In genomic region chr10:79058899-79059771, GRCh38 we compare ENCODE assay signal across 19 cellular contexts. TPM values are rescaled to one million over a fixed set of nuclear protein-coding genes. Genes with fewer than 3 reads are reported as not detected.
DNase-seq lines count a peak whose midpoint lies in the region; ATAC-seq, FAIRE-seq and TF ChIP-seq lines count a peak whose summit lies in the region.
"Had no signal": no experiment of that assay in that cellular context is flagged by ENCODE, and none has a peak within 500 bp of the region (broad histone marks: within the 10 kb centered on the region; RNA-seq: fewer than 3 reads in every experiment).

No MANE protein-coding gene starts in this region.

- CTCF ChIA-PET in Caco-2 (lab: Charles Lee), result interaction anchor here (0.6 to 1.4 kb wide), 7 partner anchors 8 to 318 kb away, joined by 3 to 6 read pairs (median 4); partner anchors contain the start of gene ZMIZ1
- CTCF ChIA-PET in activated CD8-positive, alpha-beta T cell treated with anti-CD3 and anti-CD28 coated beads for 36 hours (lab: Charles Lee), result interaction anchor here (1.5 to 1.6 kb wide), 2 partner anchors 8 to 18 kb away, joined by 3 to 4 read pairs; no protein-coding TSS in a partner anchor

- in situ Hi-C loops in gastrocnemius medialis (cut with MboI; ENCODE audit: low sequenced_read_pairs in 4 of 4), result no loop called here

- H3K9me3 ChIP-seq in Caco-2 (no peaks in the 10 kb centered on the region), right cardiac atrium (ENCODE audit: control insufficient read depth, low read length) (no peaks in the 10 kb centered on the region), esophagus muscularis mucosa (no peaks in the 10 kb centered on the region), gastrocnemius medialis (no peaks in the 10 kb centered on the region)
- H3K9me3 ChIP-seq: esophagus squamous epithelium had no signal

- H3K36me3 ChIP-seq in Caco-2 (ENCODE audit: control insufficient read depth, insufficient read depth, low read length) (no peaks in the 10 kb centered on the region), esophagus muscularis mucosa (no peaks in the 10 kb centered on the region), gastrocnemius medialis (no peaks in the 10 kb centered on the region)
- H3K36me3 ChIP-seq: esophagus squamous epithelium had no signal

- no peaks in the 10 kb centered on the region for H3K27me3 Mint-ChIP-seq in Caco-2 (ENCODE audit: insufficient read depth, unreplicated experiment)
- no peaks in the 10 kb centered on the region for H3K27me3 Mint-ChIP-seq in activated CD8-positive, alpha-beta T cell treated with anti-CD3 and anti-CD28 coated beads for 36 hours

- peak; percentile 88 to 93 for DNase-seq in Caco-2
- DNase-seq in activated CD8-positive, alpha-beta T cell treated with anti-CD3 and anti-CD28 coated beads for 36 hours, result peak; percentile 0
- peak in 2 of 3 donors; percentile 9 to 19 for DNase-seq in right cardiac atrium
- DNase-seq in posterior vena cava (ENCODE audit: low spot score), result peak; percentile 28
- no peak for DNase-seq in esophagus muscularis mucosa (ENCODE audit: extremely low spot score)
- no peak for DNase-seq in H54 (ENCODE audit: insufficient read length, low spot score)
- no peak for DNase-seq in hypothalamus (lab: John Stamatoyannopoulos, UW)
- no peak for DNase-seq in gastrocnemius medialis
- DNase-seq: activated naive CD4-positive, alpha-beta T cell treated with anti-CD3 and anti-CD28 coated beads, Interleukin-2, amount 50 U/mL, for 16 hours; DMS79 treated with DMSO at 0.1 percent for 48 hours; esophagus squamous epithelium; NCI-H1092 treated with DMSO at 0.1 percent for 48 hours; NCI-H345; stimulated activated naive CD8-positive, alpha-beta T cell treated with anti-CD3 and anti-CD28 coated beads, Interleukin-15, Interleukin-2, amounts not matched to agents 100 U/mL and 50 U/mL, for 24 hours; SW 1271 had no signal

- ATAC-seq in activated CD8-positive, alpha-beta T cell treated with anti-CD3 and anti-CD28 coated beads for 36 hours, result no peak
- ATAC-seq in right cardiac atrium, result no peak
- ATAC-seq in gastrocnemius medialis, result no peak
- ATAC-seq: stimulated activated naive CD8-positive, alpha-beta T cell treated with anti-CD3 and anti-CD28 coated beads, Interleukin-15, Interleukin-2, amounts not matched to agents 100 U/mL and 50 U/mL, for 24 hours had no signal

- peak overlapping the region; percentile 49 for H3K4me3 Mint-ChIP-seq in Caco-2 (ENCODE audit: unreplicated experiment)
- H3K4me3 Mint-ChIP-seq in activated CD8-positive, alpha-beta T cell treated with anti-CD3 and anti-CD28 coated beads for 36 hours, result no peak overlapping the region
- H3K4me3 Mint-ChIP-seq: IgD-negative memory B cell, neural crest cell had no signal

- WGBS in right cardiac atrium, result 72% methylated on average over 10 of the region's 10 CpGs
- 88% methylated on average over 10 of the region's 10 CpGs for WGBS in esophagus muscularis mucosa

- H3K27ac Mint-ChIP-seq in Caco-2 (ENCODE audit: unreplicated experiment), result peak overlapping the region; percentile 82
- no peak overlapping the region for H3K27ac Mint-ChIP-seq in activated CD8-positive, alpha-beta T cell treated with anti-CD3 and anti-CD28 coated beads for 36 hours

- H3K4me3 ChIP-seq in Caco-2 (ENCODE audit: low read depth, low read length), result no peak overlapping the region
- H3K4me3 ChIP-seq in right cardiac atrium (ENCODE audit: low read length), result no peak overlapping the region
- no peak overlapping the region for H3K4me3 ChIP-seq in esophagus muscularis mucosa
- H3K4me3 ChIP-seq in gastrocnemius medialis, result no peak overlapping the region
- H3K4me3 ChIP-seq: esophagus squamous epithelium, lung, skin epidermis had no signal

- TF ChIP-seq POLR2A in esophagus muscularis mucosa (IDR thresholded peaks at IDR 0.05; ENCODE audit: low read depth) (no peak), H54 (IDR thresholded peaks at IDR 0.05; ENCODE audit: low read depth, low read length) (no peak), gastrocnemius medialis (IDR thresholded peaks at IDR 0.05) (no peak)

- TF ChIP-seq CTCF in Caco-2 (IDR thresholded peaks at IDR 0.05; ENCODE audit: insufficient read depth in 1 of 2, low read depth in 1 of 2, low read length in 1 of 2, severe bottlenecking in 1 of 2, unreplicated experiment in 1 of 2) (no peak), esophagus muscularis mucosa (IDR thresholded peaks at IDR 0.05) (no peak), gastrocnemius medialis (IDR thresholded peaks at IDR 0.05 in 4 of 5, conservative IDR thresholded peaks at IDR 0.05 in 1 of 5) (no peak)
- no peak for TF ChIP-seq CTCF in activated CD8-positive, alpha-beta T cell treated with anti-CD3 and anti-CD28 coated beads for 36 hours (IDR thresholded peaks at IDR 0.05)

- no peak for TF ChIP-seq EP300 in esophagus muscularis mucosa (IDR thresholded peaks at IDR 0.05)

- H3K9me3 Mint-ChIP-seq in Caco-2 (ENCODE audit: unreplicated experiment), result no peaks in the 10 kb centered on the region
- no peaks in the 10 kb centered on the region for H3K9me3 Mint-ChIP-seq in activated CD8-positive, alpha-beta T cell treated with anti-CD3 and anti-CD28 coated beads for 36 hours
- H3K9me3 Mint-ChIP-seq: IgD-negative memory B cell, neural crest cell had no signal

- H3K4me1 ChIP-seq in Caco-2 (peaks cover 56% of the 10 kb centered on the region), right cardiac atrium (ENCODE audit: control insufficient read depth, insufficient read depth, low read length) (no peaks in the 10 kb centered on the region), esophagus muscularis mucosa (peaks cover 0 to 3% (median 0%) of the 10 kb centered on the region in 4 donors), gastrocnemius medialis (no peaks in the 10 kb centered on the region)
- H3K4me1 ChIP-seq: esophagus squamous epithelium had no signal

- H3K36me3 Mint-ChIP-seq in Caco-2 (ENCODE audit: insufficient read depth, unreplicated experiment), result peaks cover 6% of the 10 kb centered on the region
- H3K36me3 Mint-ChIP-seq in activated CD8-positive, alpha-beta T cell treated with anti-CD3 and anti-CD28 coated beads for 36 hours (ENCODE audit: low read depth), result no peaks in the 10 kb centered on the region
- H3K36me3 Mint-ChIP-seq: IgD-negative memory B cell had no signal

- no peaks in the 10 kb centered on the region for H3K27me3 ChIP-seq in Caco-2 (replicated peaks; ENCODE audit: control insufficient read depth, insufficient read depth, low read length)
- no peaks in the 10 kb centered on the region for H3K27me3 ChIP-seq in right cardiac atrium (ENCODE audit: control insufficient read depth, insufficient read depth)
- H3K27me3 ChIP-seq in esophagus muscularis mucosa, result no peaks in the 10 kb centered on the region
- no peaks in the 10 kb centered on the region for H3K27me3 ChIP-seq in gastrocnemius medialis
- H3K27me3 ChIP-seq: esophagus squamous epithelium had no signal

- POLR2A ChIA-PET in Caco-2 (lab: Charles Lee), result interaction anchor here (0.6 to 1.1 kb wide), 4 partner anchors 68 to 469 kb away, joined by 3 to 6 read pairs (median 4); no protein-coding TSS in a partner anchor
- POLR2A ChIA-PET in activated CD8-positive, alpha-beta T cell treated with anti-CD3 and anti-CD28 coated beads for 36 hours (lab: Charles Lee), result no interaction called here

- H3K27ac ChIP-seq in right cardiac atrium (ENCODE audit: low read length) (no peak overlapping the region), esophagus muscularis mucosa (replicated peaks in 1 of 4) (no peak overlapping the region), gastrocnemius medialis (no peak overlapping the region)
- H3K27ac ChIP-seq: esophagus squamous epithelium had no signal

- FAIRE-seq in H54 (lab: Jason Lieb, UNC), result no peak

- no TSS peak for BruUV-seq in Caco-2 (replicated peaks; lab: Mats Ljungman, UMichigan)

- H3K4me1 Mint-ChIP-seq in Caco-2 (ENCODE audit: low read depth, unreplicated experiment), result peaks cover 45% of the 10 kb centered on the region
- peaks cover 6% of the 10 kb centered on the region for H3K4me1 Mint-ChIP-seq in activated CD8-positive, alpha-beta T cell treated with anti-CD3 and anti-CD28 coated beads for 36 hours (ENCODE audit: low read depth)

- intact Hi-C loops in Caco-2 (cut with micrococcal nuclease; ENCODE audit: unreplicated experiment), result loop anchor here (1.0 to 10.0 kb wide), 4 partner anchors 8 to 1014 kb away; partner anchors contain the start of gene ZMIZ1
- intact Hi-C loops in activated CD8-positive, alpha-beta T cell treated with anti-CD3 and anti-CD28 coated beads for 36 hours (cut with micrococcal nuclease), result no loop called here
- intact Hi-C loops in right cardiac atrium (cut with DNase I), result no loop called here
- intact Hi-C loops in posterior vena cava (cut with DNase I), result no loop called here
- intact Hi-C loops in esophagus muscularis mucosa (cut with DNase I), result no loop called here
- intact Hi-C loops in gastrocnemius medialis (cut with DNase I; ENCODE audit: low total_unique reads), result no loop called here

RNA-seq across cellular contexts. Expression of gene ZMIZ1, which starts 9.6 kb away (rescaled TPM):
- 42.3 and 43.7 TPM in 2 replicates for total RNA-seq in Caco-2 (2022)
- total RNA-seq in activated CD8-positive, alpha-beta T cell treated with anti-CD3 and anti-CD28 coated beads for 36 hours, result 10 to 100 TPM; 46.5 to 52.2 TPM
- 10 to 100 TPM; 67.4 to 83.1 (median 72.9) TPM for total RNA-seq in right cardiac atrium
- polyA plus RNA-seq in right cardiac atrium, result 38.0 TPM
- 10 to 100 TPM; 61.5 to 62.6 TPM for total RNA-seq in posterior vena cava
- total RNA-seq in esophagus muscularis mucosa, result 10 to 100 TPM; 48.7 to 87.2 (median 66.0) TPM
- 10 to 100 TPM; 22.7 to 37.5 (median 31.7) TPM for total RNA-seq in gastrocnemius medialis

Comparison
In these comparisons a context has a peak if more than half of its experiments do, and no peak if none do; other contexts are left out.
1. DNase-seq: peak in Caco-2 (2 of 2), activated CD8-positive, alpha-beta T cell treated with anti-CD3 and anti-CD28 coated beads for 36 hours (single experiment), right cardiac atrium (2 of 3) and posterior vena cava (single experiment); none in esophagus muscularis mucosa (single experiment), H54 (single experiment), hypothalamus (0 of 51) and gastrocnemius medialis (0 of 2).